Comparison of ENCODE assay signal across 29 cellular contexts in genomic region chr19:15136234-15136954, GRCh38. TPM values are rescaled to one million over a fixed set of nuclear protein-coding genes. Genes with fewer than 3 reads are reported as not detected.
A peak's percentile ranks its signal among the peaks of the same experiment; 100 is the strongest.
DNase-seq lines count a peak whose midpoint lies in the region; ATAC-seq and TF ChIP-seq lines count a peak whose summit lies in the region.
"Had no signal": no experiment of that assay in that cellular context is flagged by ENCODE, and none has a peak within 500 bp of the region (broad histone marks: within the 10 kb centered on the region; RNA-seq: fewer than 3 reads in every experiment).

No MANE protein-coding gene starts in this region.

- DNase-seq in activated naive CD4-positive, alpha-beta T cell treated with anti-CD3 and anti-CD28 coated beads, Interleukin-2, amount 50 U/mL, for 72 hours (ENCODE audit: low spot score in 2 of 2): no peak
- DNase-seq in activated naive CD4-positive, alpha-beta T cell treated with anti-CD3 and anti-CD28 coated beads for 36 hours: no peak
- peak; percentile 49 for DNase-seq in RWPE1 (ENCODE audit: low spot score)
- peak; percentile 14 for DNase-seq in fibroblast of the aortic adventitia (ENCODE audit: low read depth)
- DNase-seq in suprapubic skin (ENCODE audit: low spot score in 2 of 2): no peak
- DNase-seq in islet precursor cell: no peak
- DNase-seq in stimulated activated CD4-positive, alpha-beta T cell treated with anti-CD3 and anti-CD28 coated beads, Interleukin-2, amount 100 ng/mL, for 24 hours: no peak
- no peak for DNase-seq in NCI-H2227 treated with DMSO at 0.1 percent for 48 hours (lab: John Stamatoyannopoulos, UW)
- DNase-seq: activated CD4-positive, alpha-beta memory T cell treated with anti-CD3 and anti-CD28 coated beads, Interleukin-2, amount 10 ng/mL, durations not matched to agents 7 days and 5 days; activated naive CD4-positive, alpha-beta T cell treated with anti-CD3 and anti-CD28 coated beads, Interleukin-2, amount 50 U/mL, for 16 hours; activated T-cell treated with anti-CD3 and anti-CD28 coated beads, Interleukin-2, amount 50 U/mL, for 24 hours; effector memory CD4-positive, alpha-beta T cell; hypothalamus; kidney; lower lobe of right lung; MM.1S; NCI-H187; NCI-H226; NCI-H82; stimulated activated CD4-positive, alpha-beta T cell treated with anti-CD3 and anti-CD28 coated beads, Interleukin-12 subunit alpha, Interleukin-12 subunit beta, amount 100 ng/mL, for 4 hours had no signal

- H3K4me3 ChIP-seq in fibroblast of the aortic adventitia (ENCODE audit: low read depth, low read length) (no peak overlapping the region), suprapubic skin (no peak overlapping the region)
- H3K4me3 ChIP-seq: GM12878, lower lobe of right lung, SK-N-MC, vagina had no signal

- H3K4me3 Mint-ChIP-seq in activated naive CD4-positive, alpha-beta T cell treated with anti-CD3 and anti-CD28 coated beads for 36 hours: no peak overlapping the region
- H3K4me3 Mint-ChIP-seq: activated CD4-positive, alpha-beta memory T cell treated with anti-CD3 and anti-CD28 coated beads, Interleukin-2, amount 10 ng/mL, durations not matched to agents 7 days and 5 days; activated T-cell treated with anti-CD3 and anti-CD28 coated beads, Interleukin-2, amount 50 U/mL, for 24 hours; T-helper 2 cell treated with Interferon-gamma antibody and Interleukin-4, amounts not matched to agents 5 μg/mL and 100 μg/mL, for 36 hours; WTC11 had no signal

- no peaks in the 10 kb centered on the region for H3K27me3 ChIP-seq in suprapubic skin
- H3K27me3 ChIP-seq: vagina had no signal

- peaks cover 6 to 13% of the 10 kb centered on the region in 2 donors for H3K36me3 Mint-ChIP-seq in activated naive CD4-positive, alpha-beta T cell treated with anti-CD3 and anti-CD28 coated beads, Interleukin-2, amount 50 U/mL, for 72 hours
- H3K36me3 Mint-ChIP-seq in activated naive CD4-positive, alpha-beta T cell treated with anti-CD3 and anti-CD28 coated beads for 36 hours (ENCODE audit: low read depth): peaks cover 3% of the 10 kb centered on the region

- TF ChIP-seq CTCF in RWPE1 (conservative IDR thresholded peaks at IDR 0.05; ENCODE audit: low read depth): no peak
- TF ChIP-seq CTCF in fibroblast of the aortic adventitia (IDR thresholded peaks at IDR 0.05; ENCODE audit: insufficient read depth, low read length): no peak
- TF ChIP-seq CTCF in suprapubic skin (IDR thresholded peaks at IDR 0.05): no peak

- WGBS in suprapubic skin: 47% methylated on average over 2 of the region's 2 CpGs

- H3K27me3 Mint-ChIP-seq in activated naive CD4-positive, alpha-beta T cell treated with anti-CD3 and anti-CD28 coated beads for 36 hours (ENCODE audit: low read depth): no peaks in the 10 kb centered on the region
- H3K27me3 Mint-ChIP-seq: activated T-cell treated with anti-CD3 and anti-CD28 coated beads, Interleukin-2, amount 50 U/mL, for 24 hours had no signal

- peaks cover 6 to 17% of the 10 kb centered on the region in 2 donors for H3K9me3 Mint-ChIP-seq in activated naive CD4-positive, alpha-beta T cell treated with anti-CD3 and anti-CD28 coated beads, Interleukin-2, amount 50 U/mL, for 72 hours
- H3K9me3 Mint-ChIP-seq in activated naive CD4-positive, alpha-beta T cell treated with anti-CD3 and anti-CD28 coated beads for 36 hours: peaks cover 11% of the 10 kb centered on the region

- POLR2A ChIA-PET in RWPE1 (lab: Yijun Ruan, JAX; ENCODE audit: low non-redundant PET): no interaction called here

- no peaks in the 10 kb centered on the region for H3K9me3 ChIP-seq in suprapubic skin
- H3K9me3 ChIP-seq: vagina had no signal

- no peaks in the 10 kb centered on the region for H3K36me3 ChIP-seq in suprapubic skin
- H3K36me3 ChIP-seq: lower lobe of right lung, vagina had no signal

- H3K4me1 Mint-ChIP-seq in activated naive CD4-positive, alpha-beta T cell treated with anti-CD3 and anti-CD28 coated beads for 36 hours (ENCODE audit: low read depth): no peaks in the 10 kb centered on the region
- H3K4me1 Mint-ChIP-seq: activated CD4-positive, alpha-beta memory T cell treated with anti-CD3 and anti-CD28 coated beads, Interleukin-2, amount 10 ng/mL, durations not matched to agents 7 days and 5 days; WTC11 had no signal

- CTCF ChIA-PET in activated naive CD4-positive, alpha-beta T cell treated with anti-CD3 and anti-CD28 coated beads for 36 hours (lab: Charles Lee): interaction anchor here (0.5 to 1.3 kb wide), 2 partner anchors 22 to 33 kb away, joined by 3 to 4 read pairs; no protein-coding TSS in a partner anchor
- CTCF ChIA-PET in RWPE1 (lab: Yijun Ruan, JAX): no interaction called here

- H3K4me1 ChIP-seq in suprapubic skin: peaks cover 2% of the 10 kb centered on the region
- H3K4me1 ChIP-seq: lower lobe of right lung, vagina had no signal

- H3K27ac ChIP-seq in RWPE1 (no peak overlapping the region), suprapubic skin (peak overlapping the region; percentile 31)
- H3K27ac ChIP-seq: C4-2B, lower lobe of right lung, SK-N-MC, vagina had no signal

- TF ChIP-seq POLR2A in suprapubic skin (IDR thresholded peaks at IDR 0.05): no peak

- intact Hi-C loops in activated naive CD4-positive, alpha-beta T cell treated with anti-CD3 and anti-CD28 coated beads for 36 hours (cut with micrococcal nuclease): no loop called here

- ATAC-seq in activated naive CD4-positive, alpha-beta T cell treated with anti-CD3 and anti-CD28 coated beads, Interleukin-2, amount 50 U/mL, for 72 hours: peak; percentile 40 to 68
- ATAC-seq: GM12878, HepG2, lower lobe of right lung, WTC11 had no signal

- TF ChIP-seq EP300 in suprapubic skin (IDR thresholded peaks at IDR 0.05): no peak

- H3K27ac Mint-ChIP-seq in activated naive CD4-positive, alpha-beta T cell treated with anti-CD3 and anti-CD28 coated beads, Interleukin-2, amount 50 U/mL, for 72 hours: no peak overlapping the region
- no peak overlapping the region for H3K27ac Mint-ChIP-seq in activated naive CD4-positive, alpha-beta T cell treated with anti-CD3 and anti-CD28 coated beads for 36 hours
- H3K27ac Mint-ChIP-seq: activated CD4-positive, alpha-beta memory T cell treated with anti-CD3 and anti-CD28 coated beads, Interleukin-2, amount 10 ng/mL, durations not matched to agents 7 days and 5 days; activated T-cell treated with anti-CD3 and anti-CD28 coated beads, Interleukin-2, amount 50 U/mL, for 24 hours; T-helper 2 cell treated with Interferon-gamma antibody and Interleukin-4, amounts not matched to agents 5 μg/mL and 100 μg/mL, for 36 hours; WTC11 had no signal

RNA-seq across cellular contexts. Expression of gene SYDE1, which starts 29.2 kb away (rescaled TPM):
- 1 to 10 TPM; 1.9 to 3.9 TPM for total RNA-seq in activated naive CD4-positive, alpha-beta T cell treated with anti-CD3 and anti-CD28 coated beads, Interleukin-2, amount 50 U/mL, for 72 hours
- 1 to 10 TPM in 1 of 2 experiments, under 1 TPM in 1; 0.67 to 1.1 TPM for total RNA-seq in activated naive CD4-positive, alpha-beta T cell treated with anti-CD3 and anti-CD28 coated beads for 36 hours
- total RNA-seq in fibroblast of the aortic adventitia (ENCODE audit: low replicate concordance): 36.2 and 46.9 TPM in 2 replicates
- 10 to 100 TPM in 1 of 4 donors, 1 to 10 TPM in 3; 3.8 to 17.8 (median 6.8) TPM for total RNA-seq in suprapubic skin
- total RNA-seq: activated CD4-positive, alpha-beta memory T cell treated with anti-CD3 and anti-CD28 coated beads, Interleukin-2, amount 10 ng/mL, durations not matched to agents 7 days and 5 days; GM12878 had no signal

RNA-seq across cellular contexts. Expression of gene OR1I1, which starts 54.4 kb away (rescaled TPM):
- not detected for total RNA-seq in activated naive CD4-positive, alpha-beta T cell treated with anti-CD3 and anti-CD28 coated beads, Interleukin-2, amount 50 U/mL, for 72 hours
- total RNA-seq in activated naive CD4-positive, alpha-beta T cell treated with anti-CD3 and anti-CD28 coated beads for 36 hours: not detected
- not detected in 2 replicates for total RNA-seq in fibroblast of the aortic adventitia (ENCODE audit: low replicate concordance)
- not detected for total RNA-seq in suprapubic skin
- total RNA-seq: activated CD4-positive, alpha-beta memory T cell treated with anti-CD3 and anti-CD28 coated beads, Interleukin-2, amount 10 ng/mL, durations not matched to agents 7 days and 5 days; chondrocyte; GM12878; HepG2; kidney; lower lobe of right lung; subcutaneous adipose tissue; vagina; WTC11 had no signal

Comparison
In these comparisons a context has a peak if more than half of its experiments do, and no peak if none do; other contexts are left out.
1. DNase-seq: peak in RWPE1 (single experiment) and fibroblast of the aortic adventitia (single experiment); none in activated naive CD4-positive, alpha-beta T cell treated with anti-CD3 and anti-CD28 coated beads, Interleukin-2, amount 50 U/mL, for 72 hours (0 of 2), activated naive CD4-positive, alpha-beta T cell treated with anti-CD3 and anti-CD28 coated beads for 36 hours (single experiment), suprapubic skin (0 of 2), islet precursor cell (single experiment), stimulated activated CD4-positive, alpha-beta T cell treated with anti-CD3 and anti-CD28 coated beads, Interleukin-2, amount 100 ng/mL, for 24 hours (0 of 2) and NCI-H2227 treated with DMSO at 0.1 percent for 48 hours (single experiment).